Comparison of ENCODE assay signal across 10 cellular contexts in genomic region chr1:145785481-145785880, GRCh38. TPM values are rescaled to one million over a fixed set of nuclear protein-coding genes. Genes with fewer than 3 reads are reported as not detected.
DNase-seq lines count a peak whose midpoint lies in the region; ATAC-seq and TF ChIP-seq lines count a peak whose summit lies in the region.
"Had no signal": no experiment of that assay in that cellular context is flagged by ENCODE, and none has a peak within 500 bp of the region (broad histone marks: within the 10 kb centered on the region; RNA-seq: fewer than 3 reads in every experiment).

No MANE protein-coding gene starts in this region.

- no peak for TF ChIP-seq CTCF in cardiac muscle cell (IDR thresholded peaks at IDR 0.05; ENCODE audit: low read depth, low read length)
- no peak for TF ChIP-seq CTCF in ascending aorta (IDR thresholded peaks at IDR 0.05)
- TF ChIP-seq CTCF in lower lobe of right lung (IDR thresholded peaks at IDR 0.05), result no peak
- no peak for TF ChIP-seq CTCF in upper lobe of left lung (IDR thresholded peaks at IDR 0.05)

- no peak for TF ChIP-seq EP300 in upper lobe of left lung (IDR thresholded peaks at IDR 0.05)

- no peaks in the 10 kb centered on the region for H3K9me3 ChIP-seq in cardiac muscle cell (ENCODE audit: low read depth)
- no peaks in the 10 kb centered on the region for H3K9me3 ChIP-seq in ascending aorta
- no peaks in the 10 kb centered on the region for H3K9me3 ChIP-seq in lower lobe of right lung
- no peaks in the 10 kb centered on the region for H3K9me3 ChIP-seq in upper lobe of left lung

- H3K4me3 ChIP-seq in cardiac muscle cell (no peak overlapping the region), ascending aorta (no peak overlapping the region), lower lobe of right lung (no peak overlapping the region), upper lobe of left lung (no peak overlapping the region)

- H3K36me3 ChIP-seq in cardiac muscle cell (no peaks in the 10 kb centered on the region), ascending aorta (peaks cover 2 to 6% of the 10 kb centered on the region in 2 donors), lower lobe of right lung (peaks cover 26% of the 10 kb centered on the region), upper lobe of left lung (peaks cover 0 to 27% (median 3%) of the 10 kb centered on the region in 4 donors)

- no peaks in the 10 kb centered on the region for H3K27me3 ChIP-seq in cardiac muscle cell
- H3K27me3 ChIP-seq in ascending aorta, result no peaks in the 10 kb centered on the region
- no peaks in the 10 kb centered on the region for H3K27me3 ChIP-seq in lower lobe of right lung (ENCODE audit: low read depth)
- H3K27me3 ChIP-seq in upper lobe of left lung, result no peaks in the 10 kb centered on the region

- H3K27ac ChIP-seq in cardiac muscle cell (peak overlapping the region; percentile 90), ascending aorta (peak overlapping the region; percentile 80 to 87), lower lobe of right lung (peak overlapping the region; percentile 44), upper lobe of left lung (peak overlapping the region in 3 of 4 donors; percentile 36 to 73 (median 62))

- ATAC-seq in lower lobe of right lung (peak; percentile 76 to 78), upper lobe of left lung (ENCODE audit: low FRiP score in 2 of 2) (no peak)

- peaks cover 28% of the 10 kb centered on the region for H3K4me1 ChIP-seq in cardiac muscle cell (ENCODE audit: low read depth)
- peaks cover 0 to 9% of the 10 kb centered on the region in 2 donors for H3K4me1 ChIP-seq in ascending aorta
- H3K4me1 ChIP-seq in lower lobe of right lung, result peaks cover 14% of the 10 kb centered on the region
- peaks cover 8 to 20% (median 11%) of the 10 kb centered on the region in 4 donors for H3K4me1 ChIP-seq in upper lobe of left lung

- TF ChIP-seq POLR2A in upper lobe of left lung (IDR thresholded peaks at IDR 0.05), result no peak

- no peak for DNase-seq in cardiac muscle cell (ENCODE audit: low read depth in 1 of 2, low spot score in 1 of 2)
- DNase-seq in cardiac septum (ENCODE audit: low spot score), result no peak
- DNase-seq in ascending aorta (ENCODE audit: low spot score in 2 of 2), result no peak
- no peak for DNase-seq in lower lobe of right lung
- DNase-seq in upper lobe of left lung, result no peak
- DNase-seq in GF-D8 (lab: John Stamatoyannopoulos, UW), result no peak
- no peak for DNase-seq in DMS79 treated with DMSO at 0.1 percent for 48 hours (lab: John Stamatoyannopoulos, UW)
- DNase-seq in OCI-M1 (lab: John Stamatoyannopoulos, UW), result no peak
- DNase-seq: activated T-cell treated with anti-CD3 and anti-CD28 coated beads, Interleukin-2, amount 50 U/mL, for 48 hours; stimulated activated CD4-positive, alpha-beta T cell treated with anti-CD3 and anti-CD28 coated beads, Interleukin-1b, Interleukin-23, amount 100 ng/mL, for 48 hours had no signal

- intact Hi-C loops in cardiac septum (cut with DNase I) (no loop called here), ascending aorta (cut with DNase I) (no loop called here), lower lobe of right lung (cut with DNase I) (no loop called here)

- WGBS in upper lobe of left lung, 2 donors, result 57 to 58% methylated on average over 2 of the region's 2 CpGs

RNA-seq across cellular contexts. Expression of gene RNF115, which starts 38.4 kb away (rescaled TPM):
- total RNA-seq in cardiac muscle cell, result 15.7 and 18.8 TPM in 2 replicates
- polyA plus RNA-seq in cardiac muscle cell, result 12.9 and 14.5 TPM in 2 replicates
- total RNA-seq in cardiac septum, result 74.5 TPM
- 16.5 TPM for total RNA-seq in ascending aorta
- 14.2 TPM for total RNA-seq in lower lobe of right lung
- 10 to 100 TPM; 10.7 to 32.0 (median 19.0) TPM for total RNA-seq in upper lobe of left lung

RNA-seq across cellular contexts. Expression of gene POLR3C, which starts 38.5 kb away (rescaled TPM):
- total RNA-seq in cardiac muscle cell (31.4 and 34.9 TPM in 2 replicates), cardiac septum (14.0 TPM), ascending aorta (18.9 TPM), lower lobe of right lung (26.3 TPM), upper lobe of left lung (10 to 100 TPM; 15.9 to 40.9 (median 26.7) TPM)
- polyA plus RNA-seq in cardiac muscle cell, result 33.2 and 44.6 TPM in 2 replicates

RNA-seq across cellular contexts. Expression of gene NUDT17, which starts 59.9 kb away (rescaled TPM):
- total RNA-seq in cardiac muscle cell, result 19.7 and 23.1 TPM in 2 replicates
- 15.7 and 17.0 TPM in 2 replicates for polyA plus RNA-seq in cardiac muscle cell
- 2.7 TPM for total RNA-seq in cardiac septum
- not detected for total RNA-seq in ascending aorta
- total RNA-seq in lower lobe of right lung, result 2.5 TPM
- total RNA-seq in upper lobe of left lung, result 10 to 100 TPM in 2 of 6 donors, 1 to 10 TPM in 4; 2.1 to 11.0 (median 4.8) TPM

Comparison
In these comparisons a context has a peak if more than half of its experiments do, and no peak if none do; other contexts are left out.
1. ATAC-seq: peak in lower lobe of right lung (2 of 2); none in upper lobe of left lung (0 of 2).
2. Peak in every context shown above with its lines, with median percentiles within 50 percentile points of each other: H3K27ac ChIP-seq.